Comparison of ENCODE assay signal across 8 cellular contexts in genomic region chr9:91422832-91423711, GRCh38.
A peak's percentile ranks its signal among the peaks of the same experiment; 100 is the strongest.
DNase-seq lines count a peak whose midpoint lies in the region; ATAC-seq and TF ChIP-seq lines count a peak whose summit lies in the region.

No MANE protein-coding gene starts in this region.

- H3K27me3 ChIP-seq in mucosa of rectum (ENCODE audit: control insufficient read depth in 2 of 2, insufficient read depth in 2 of 2, low read length in 2 of 2) (peaks cover 0 to 5% of the 10 kb centered on the region in 2 donors), stomach smooth muscle (ENCODE audit: control insufficient read depth in 1 of 2, insufficient read depth in 2 of 2, low read length in 2 of 2) (no peaks in the 10 kb centered on the region)

- H3K9ac ChIP-seq in mucosa of rectum (ENCODE audit: low read depth in 1 of 2, low read length in 2 of 2) (peak overlapping the region; percentile 81 to 99), stomach smooth muscle (ENCODE audit: low read length in 2 of 2) (peak overlapping the region; percentile 89 to 99)

- peak overlapping the region; percentile 71 to 93 for H3K4me3 ChIP-seq in mucosa of rectum (ENCODE audit: low read length in 2 of 2)
- peak overlapping the region; percentile 67 to 95 for H3K4me3 ChIP-seq in stomach smooth muscle (ENCODE audit: low read length in 2 of 2)

- H3K4me1 ChIP-seq in mucosa of rectum (ENCODE audit: control insufficient read depth in 2 of 2, insufficient read depth in 2 of 2, low read length in 2 of 2) (peaks cover 24 to 25% of the 10 kb centered on the region in 2 donors), stomach smooth muscle (ENCODE audit: control insufficient read depth, insufficient read depth, low read length) (peaks cover 24% of the 10 kb centered on the region)

- peaks cover 61% of the 10 kb centered on the region for H3K4me1 Mint-ChIP-seq in activated T-cell treated with anti-CD3 and anti-CD28 coated beads, Interleukin-2, amount 50 U/mL, for 24 hours (ENCODE audit: low read depth)

- in situ Hi-C loops in ACHN (cut with HindIII; ENCODE audit: low pct_ligation_motif_present, low pct_unique_long_range_greater_than_20kb, low sequenced_read_pairs): no loop called here

- H3K27ac Mint-ChIP-seq in activated T-cell treated with anti-CD3 and anti-CD28 coated beads, Interleukin-2, amount 50 U/mL, for 24 hours: peak overlapping the region; percentile 93

- H3K4me3 Mint-ChIP-seq in activated T-cell treated with anti-CD3 and anti-CD28 coated beads, Interleukin-2, amount 50 U/mL, for 24 hours: peak overlapping the region; percentile 97

- ATAC-seq in GM18517 (IDR thresholded peaks at IDR 0.05; ENCODE audit: unreplicated experiment): peak; percentile 48
- ATAC-seq in HG03045 (IDR thresholded peaks at IDR 0.05; ENCODE audit: unreplicated experiment): peak; percentile 48

- DNase-seq in ACHN (peak; percentile 70), NCI-H526 treated with DMSO at 0.1 percent for 48 hours (lab: John Stamatoyannopoulos, UW) (peak; percentile 30), erythroblast (lab: John Stamatoyannopoulos, UW) (peak; percentile 68 to 79)
- DNase-seq in activated T-cell treated with anti-CD3 and anti-CD28 coated beads, Interleukin-2, amount 50 U/mL, for 24 hours: peak; percentile 79

- no peaks in the 10 kb centered on the region for H3K27me3 Mint-ChIP-seq in activated T-cell treated with anti-CD3 and anti-CD28 coated beads, Interleukin-2, amount 50 U/mL, for 24 hours

- no peaks in the 10 kb centered on the region for H3K9me3 Mint-ChIP-seq in activated T-cell treated with anti-CD3 and anti-CD28 coated beads, Interleukin-2, amount 50 U/mL, for 24 hours

- H3K36me3 ChIP-seq in mucosa of rectum (ENCODE audit: control insufficient read depth in 2 of 2, insufficient read depth in 2 of 2, low read length in 2 of 2): no peaks in the 10 kb centered on the region
- H3K36me3 ChIP-seq in stomach smooth muscle (ENCODE audit: control insufficient read depth in 2 of 2, insufficient read depth in 2 of 2, low read length in 2 of 2): no peaks in the 10 kb centered on the region

- TF ChIP-seq POLR2A in erythroblast (IDR thresholded peaks at IDR 0.05; ENCODE audit: low read length): peak; percentile 14

- H3K9me3 ChIP-seq in mucosa of rectum (ENCODE audit: control insufficient read depth in 2 of 2, low read length in 2 of 2): no peaks in the 10 kb centered on the region
- no peaks in the 10 kb centered on the region for H3K9me3 ChIP-seq in stomach smooth muscle (ENCODE audit: control insufficient read depth in 2 of 2, low read length in 2 of 2)

- H3K36me3 Mint-ChIP-seq in activated T-cell treated with anti-CD3 and anti-CD28 coated beads, Interleukin-2, amount 50 U/mL, for 24 hours (ENCODE audit: low read depth): peaks cover 46% of the 10 kb centered on the region

- H3K27ac ChIP-seq in mucosa of rectum (ENCODE audit: low read depth in 2 of 2, low read length in 2 of 2) (peak overlapping the region; percentile 85 to 93), stomach smooth muscle (ENCODE audit: low read length) (peak overlapping the region; percentile 93)

Comparison
In these comparisons a context has a peak if more than half of its experiments do, and no peak if none do; other contexts are left out.
1. Peak in every context shown above with its lines: DNase-seq, ATAC-seq, H3K4me3 ChIP-seq and H3K27ac ChIP-seq.